In the genomic region with DNA sequence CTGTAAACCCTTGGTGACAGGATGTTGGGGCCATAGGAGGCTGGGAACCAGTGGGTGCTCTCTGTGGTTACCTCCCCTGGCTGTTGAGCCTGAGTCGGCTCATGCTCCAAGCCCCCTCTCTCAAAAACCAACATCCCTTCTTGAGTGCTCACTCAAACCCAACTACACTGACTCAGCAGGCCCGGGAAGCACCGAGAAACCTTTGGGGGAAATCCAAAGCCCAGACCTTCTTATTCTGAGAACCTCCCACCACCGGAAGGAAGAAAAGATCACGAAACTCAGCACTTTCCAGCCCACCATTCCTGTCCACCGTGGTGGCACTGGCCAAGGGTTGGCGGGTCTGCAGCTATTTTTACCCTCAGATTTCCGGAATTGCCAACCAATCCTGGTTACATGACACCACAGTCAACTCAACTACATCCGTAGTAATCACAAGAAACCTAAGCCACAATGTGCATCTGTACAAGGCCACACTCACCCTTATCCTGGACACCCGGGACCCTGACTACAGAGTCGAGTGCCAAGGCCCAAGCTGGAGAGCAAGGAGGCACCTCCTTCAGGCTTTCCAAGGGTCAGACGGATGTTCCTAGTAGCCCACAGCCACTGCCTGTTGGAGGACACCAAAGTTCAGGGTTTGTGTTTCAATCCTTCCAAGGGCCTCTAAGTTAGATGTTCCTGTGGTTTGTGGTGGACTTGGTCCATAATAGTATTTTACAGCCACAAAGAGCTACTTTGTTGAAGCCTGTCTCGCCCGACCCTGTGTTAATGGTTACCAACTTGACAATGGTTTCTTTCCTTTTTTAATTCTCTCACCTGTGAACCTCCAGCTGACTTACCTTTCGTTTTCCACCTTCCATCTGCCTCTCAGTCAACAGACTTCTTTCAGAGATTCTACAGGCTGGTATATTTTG, we compare ENCODE assay signal across 11 cellular contexts.
DNase-seq lines count a peak whose midpoint lies in the region; ATAC-seq and TF ChIP-seq lines count a peak whose summit lies in the region.
"Had no signal": no experiment of that assay in that cellular context is flagged by ENCODE, and none has a peak within 500 bp of the region (broad histone marks: within the 10 kb centered on the region; RNA-seq: fewer than 3 reads in every experiment).

No MANE protein-coding gene starts in this region.

- no peak for TF ChIP-seq CTCF in MM.1S (IDR thresholded peaks at IDR 0.05; ENCODE audit: low read length)

- peaks cover 8% of the 10 kb centered on the region for H3K9me3 Mint-ChIP-seq in activated naive CD8-positive, alpha-beta T cell treated with anti-CD3 and anti-CD28 coated beads, Interleukin-2, amount 50 U/mL, for 24 hours

- peak overlapping the region; percentile 59; the same call in 1 of the 2 replicates for H3K27ac ChIP-seq in MM.1S (ENCODE audit: low read length)
- H3K27ac ChIP-seq: gastrocnemius medialis had no signal

- H3K4me1 ChIP-seq in MM.1S (ENCODE audit: low read length): peaks cover 10% of the 10 kb centered on the region
- H3K4me1 ChIP-seq: gastrocnemius medialis had no signal

- H3K36me3 ChIP-seq in MM.1S (replicated peaks; ENCODE audit: insufficient read depth, low read length): no peaks in the 10 kb centered on the region
- H3K36me3 ChIP-seq: gastrocnemius medialis had no signal

- peak; percentile 9 to 29 (median 15) for DNase-seq in stimulated activated CD4-positive, alpha-beta T cell treated with anti-CD3 and anti-CD28 coated beads, Interleukin-12 subunit alpha, Interleukin-12 subunit beta, amount 100 ng/mL, for 48 hours (ENCODE audit: low read depth in 2 of 3, low spot score in 1 of 3)
- DNase-seq in stimulated activated CD4-positive, alpha-beta T cell treated with anti-CD3 and anti-CD28 coated beads, Interleukin-12 subunit alpha, Interleukin-12 subunit beta, amount 100 ng/mL, for 4 hours: no peak
- DNase-seq in MM.1S (peak; percentile 35), AG08395 (ENCODE audit: low spot score) (no peak), putamen (ENCODE audit: low spot score) (no peak), COLO668 (lab: John Stamatoyannopoulos, UW; ENCODE audit: unreplicated experiment) (no peak), NCI-H1092 treated with DMSO at 0.1 percent for 48 hours (lab: John Stamatoyannopoulos, UW) (no peak)
- DNase-seq in activated naive CD8-positive, alpha-beta T cell treated with anti-CD3 and anti-CD28 coated beads, Interleukin-2, amount 50 U/mL, for 24 hours: peak; percentile 35
- DNase-seq: gastrocnemius medialis, occipital lobe, OCI-M1 had no signal

- no peak overlapping the region for H3K9ac ChIP-seq in MM.1S (ENCODE audit: low read length)

- H3K27ac Mint-ChIP-seq in activated naive CD8-positive, alpha-beta T cell treated with anti-CD3 and anti-CD28 coated beads, Interleukin-2, amount 50 U/mL, for 24 hours: peak overlapping the region; percentile 73

- no peaks in the 10 kb centered on the region for H3K9me2 ChIP-seq in MM.1S (replicated peaks; ENCODE audit: insufficient read depth, low read length)

- peaks cover 2% of the 10 kb centered on the region for H3K36me3 Mint-ChIP-seq in activated naive CD8-positive, alpha-beta T cell treated with anti-CD3 and anti-CD28 coated beads, Interleukin-2, amount 50 U/mL, for 24 hours (ENCODE audit: low read depth)

- H3K4me2 ChIP-seq in MM.1S (ENCODE audit: low read depth, low read length): peak overlapping the region; percentile 39; the same call in 1 of the 2 replicates

- no peak overlapping the region for H3K4me3 ChIP-seq in MM.1S (ENCODE audit: low read length)
- H3K4me3 ChIP-seq: gastrocnemius medialis had no signal

- no peak overlapping the region for H3K4me3 Mint-ChIP-seq in activated naive CD8-positive, alpha-beta T cell treated with anti-CD3 and anti-CD28 coated beads, Interleukin-2, amount 50 U/mL, for 24 hours

- no peaks in the 10 kb centered on the region for H3K9me3 ChIP-seq in MM.1S (replicated peaks; ENCODE audit: insufficient read depth, low read length)
- H3K9me3 ChIP-seq: gastrocnemius medialis had no signal

- ATAC-seq in activated naive CD8-positive, alpha-beta T cell treated with anti-CD3 and anti-CD28 coated beads, Interleukin-2, amount 50 U/mL, for 24 hours: peak; percentile 81
- ATAC-seq: gastrocnemius medialis had no signal

- H3K27me3 Mint-ChIP-seq in activated naive CD8-positive, alpha-beta T cell treated with anti-CD3 and anti-CD28 coated beads, Interleukin-2, amount 50 U/mL, for 24 hours: no peaks in the 10 kb centered on the region

- H4K20me1 ChIP-seq in MM.1S (ENCODE audit: insufficient read depth, low read length): no peaks in the 10 kb centered on the region

- no peaks in the 10 kb centered on the region for H3F3A ChIP-seq in MM.1S (ENCODE audit: insufficient read depth, low read length)

- no peaks in the 10 kb centered on the region for H3K27me3 ChIP-seq in MM.1S (replicated peaks; ENCODE audit: insufficient read depth, low read length)
- H3K27me3 ChIP-seq: gastrocnemius medialis had no signal

- H2AFZ ChIP-seq in MM.1S (ENCODE audit: low read length): peak overlapping the region; percentile 63

- H3K4me1 Mint-ChIP-seq in activated naive CD8-positive, alpha-beta T cell treated with anti-CD3 and anti-CD28 coated beads, Interleukin-2, amount 50 U/mL, for 24 hours: peaks cover 34% of the 10 kb centered on the region

- H3K79me2 ChIP-seq in MM.1S (ENCODE audit: low read length): no peaks in the 10 kb centered on the region

Comparison
In these comparisons a context has a peak if more than half of its experiments do, and no peak if none do; other contexts are left out.
1. DNase-seq: peak in stimulated activated CD4-positive, alpha-beta T cell treated with anti-CD3 and anti-CD28 coated beads, Interleukin-12 subunit alpha, Interleukin-12 subunit beta, amount 100 ng/mL, for 48 hours (3 of 3), MM.1S (single experiment) and activated naive CD8-positive, alpha-beta T cell treated with anti-CD3 and anti-CD28 coated beads, Interleukin-2, amount 50 U/mL, for 24 hours (single experiment); none in stimulated activated CD4-positive, alpha-beta T cell treated with anti-CD3 and anti-CD28 coated beads, Interleukin-12 subunit alpha, Interleukin-12 subunit beta, amount 100 ng/mL, for 4 hours (single experiment), AG08395 (single experiment), putamen (single experiment), COLO668 (single experiment) and NCI-H1092 treated with DMSO at 0.1 percent for 48 hours (single experiment).